8 cellular contexts compared by ENCODE assay signal in the genomic region with DNA sequence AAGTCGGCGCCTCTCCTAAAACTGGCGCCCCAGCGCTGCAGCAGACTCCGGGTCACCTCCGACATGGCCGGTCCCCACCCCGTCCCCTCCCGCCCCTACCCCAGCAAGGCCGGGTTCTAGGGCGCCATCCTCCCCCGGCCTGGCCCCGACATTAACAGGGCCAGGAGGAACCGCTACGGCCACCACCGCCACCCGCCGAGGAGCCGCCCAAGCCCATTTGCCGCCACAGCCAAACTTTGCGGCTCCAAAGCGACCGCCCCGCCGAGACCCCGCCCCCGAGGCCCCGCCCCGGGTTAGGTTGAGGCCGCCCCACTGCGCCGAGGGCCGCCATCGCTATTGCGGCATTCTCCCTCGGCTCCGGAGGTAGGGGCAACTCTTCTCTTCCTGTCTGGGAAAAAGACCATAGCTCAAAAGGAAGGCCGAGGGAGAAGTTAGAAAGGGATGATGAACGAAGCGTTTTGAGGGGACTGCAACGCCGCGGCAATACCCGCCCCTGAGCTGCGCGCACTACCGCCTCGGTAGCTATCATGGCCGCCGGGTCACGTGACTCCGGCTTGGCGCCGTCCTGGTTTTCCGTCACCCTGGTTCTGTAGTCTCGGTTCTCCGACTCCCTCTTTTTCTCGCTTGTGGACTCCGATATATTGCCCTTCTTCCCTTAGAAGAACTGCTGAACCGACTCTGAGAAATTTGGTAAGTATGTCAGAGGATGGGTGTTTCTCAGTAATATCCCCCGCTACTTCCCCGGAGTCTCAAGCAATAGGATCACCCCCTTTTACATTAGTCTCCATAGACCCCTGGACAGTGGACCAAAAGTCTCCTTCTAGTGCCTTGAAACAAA. TPM values are rescaled to one million over a fixed set of nuclear protein-coding genes. Genes with fewer than 3 reads are reported as not detected.
A peak's percentile ranks its signal among the peaks of the same experiment; 100 is the strongest.
DNase-seq lines count a peak whose midpoint lies in the region; ATAC-seq and TF ChIP-seq lines count a peak whose summit lies in the region.

AIDA (minus strand) TSS at position 239 of the 838 bp plus-strand sequence; CDS start at position 65, 174 bp downstream.
A gene with protein sequence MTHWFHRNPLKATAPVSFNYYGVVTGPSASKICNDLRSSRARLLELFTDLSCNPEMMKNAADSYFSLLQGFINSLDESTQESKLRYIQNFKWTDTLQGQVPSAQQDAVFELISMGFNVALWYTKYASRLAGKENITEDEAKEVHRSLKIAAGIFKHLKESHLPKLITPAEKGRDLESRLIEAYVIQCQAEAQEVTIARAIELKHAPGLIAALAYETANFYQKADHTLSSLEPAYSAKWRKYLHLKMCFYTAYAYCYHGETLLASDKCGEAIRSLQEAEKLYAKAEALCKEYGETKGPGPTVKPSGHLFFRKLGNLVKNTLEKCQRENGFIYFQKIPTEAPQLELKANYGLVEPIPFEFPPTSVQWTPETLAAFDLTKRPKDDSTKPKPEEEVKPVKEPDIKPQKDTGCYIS (plus strand): TSS at position 312 of the 838 bp plus-strand sequence. CDS start 3,136 bp downstream, outside the sequence.

- peak; percentile 85 for ATAC-seq in HG03439 (IDR thresholded peaks at IDR 0.05; ENCODE audit: unreplicated experiment)

- peak within 1 kb of the TSS; percentile 95 for H3K4me3 ChIP-seq in kidney epithelial cell (ENCODE audit: low read depth, low read length)

- no peaks in the 10 kb centered on the region for H3K27me3 ChIP-seq in kidney epithelial cell (ENCODE audit: control insufficient read depth, insufficient read depth, low read length)

- no peaks in the 10 kb centered on the region for H3K36me3 ChIP-seq in kidney epithelial cell (ENCODE audit: control insufficient read depth, insufficient read depth, low read length)

- DNase-seq in AML-193 (lab: John Stamatoyannopoulos, UW), result peak; percentile 60 to 69
- peak; percentile 74 for DNase-seq in GM19238 (ENCODE audit: insufficient read length, low spot score)
- DNase-seq in NCI-H510A (lab: John Stamatoyannopoulos, UW), result peak; percentile 70
- DNase-seq in activated CD4-positive, alpha-beta T cell treated with anti-CD3 and anti-CD28 coated beads for 1 hour, result peak; percentile 91
- DNase-seq in cerebellar nuclear complex (lab: John Stamatoyannopoulos, UW), result peak; percentile 7 to 81
- no peak for DNase-seq in kidney epithelial cell (ENCODE audit: low read depth)
- DNase-seq in stimulated activated CD4-positive, alpha-beta T cell treated with anti-CD3 and anti-CD28 coated beads, Interleukin-15, amount 100 ng/mL, for 48 hours (ENCODE audit: low read depth in 2 of 2), result peak; percentile 87 to 92

- TF ChIP-seq CTCF in kidney epithelial cell (IDR thresholded peaks at IDR 0.05; ENCODE audit: insufficient read depth, low read length, poor library complexity, severe bottlenecking), result no peak

RNA-seq across cellular contexts. Expression of gene AIDA, which starts in this region (rescaled TPM):
- total RNA-seq in kidney epithelial cell, result 50.1 and 50.7 TPM in 2 replicates

RNA-seq across cellular contexts. Expression of the second gene that starts in this region (rescaled TPM):
- total RNA-seq in kidney epithelial cell, result 50.1 and 75.6 TPM in 2 replicates
